24 cellular contexts compared by ENCODE assay signal in genomic region chr7:42029405-42029804, GRCh38.
DNase-seq lines count a peak whose midpoint lies in the region; ATAC-seq, FAIRE-seq and TF ChIP-seq lines count a peak whose summit lies in the region.
"Had no signal": no experiment of that assay in that cellular context is flagged by ENCODE, and none has a peak within 500 bp of the region (broad histone marks: within the 10 kb centered on the region; RNA-seq: fewer than 3 reads in every experiment).

No MANE protein-coding gene starts in this region.

- H2AFZ ChIP-seq in H1 (ENCODE audit: low read length): no peak overlapping the region

- H3K14ac ChIP-seq in H1 (ENCODE audit: insufficient read length): no peak overlapping the region

- H2BK5ac ChIP-seq in H1 (ENCODE audit: low read depth, low read length): peak overlapping the region; percentile 4; the same call in 1 of the 2 replicates

- no peak for ATAC-seq in mucosa of descending colon

- no peaks in the 10 kb centered on the region for H3K79me2 ChIP-seq in H1 (ENCODE audit: control insufficient read depth in 1 of 2, insufficient read depth in 2 of 2, low read length in 2 of 2)

- no peak for TF ChIP-seq RAD21 in H1 (IDR thresholded peaks at IDR 0.05 in 1 of 2, conservative IDR thresholded peaks at IDR 0.05 in 1 of 2; ENCODE audit: low read depth in 2 of 2, low read length in 2 of 2)

- TF ChIP-seq CTCF in NB4 (IDR thresholded peaks at IDR 0.05; ENCODE audit: low read depth, low read length) (no peak), H1 (IDR thresholded peaks at IDR 0.05; ENCODE audit: control extremely low read depth in 1 of 3, insufficient read depth in 1 of 3, low read depth in 1 of 3, low read length in 3 of 3) (no peak), neural crest cell (conservative IDR thresholded peaks at IDR 0.05) (no peak), mucosa of descending colon (IDR thresholded peaks at IDR 0.05) (no peak), thyroid gland (IDR thresholded peaks at IDR 0.05) (no peak)

- 0 out of 2 replicates have a peak overlapping the region, but pooled peaks have one; percentile 53 for H2BK12ac ChIP-seq in H1 (ENCODE audit: low read depth, low read length)

- no peaks in the 10 kb centered on the region for H3K27me3 Mint-ChIP-seq in neural crest cell (ENCODE audit: low read depth)
- H3K27me3 Mint-ChIP-seq: CD4-positive, CD25-positive, alpha-beta regulatory T cell had no signal

- H2AK5ac ChIP-seq in H1 (ENCODE audit: low read depth, low read length): no peak overlapping the region; the same call in none of the 2 replicates

- H3K56ac ChIP-seq in H1 (replicated peaks; ENCODE audit: insufficient read length, low read depth, low read length): no peak overlapping the region

- H3K9ac ChIP-seq in BLaER1 (no peak overlapping the region), H1 (replicated peaks in 1 of 4; ENCODE audit: extremely low read depth in 1 of 4, low read depth in 3 of 4, low read length in 3 of 4) (no peak overlapping the region)

- H3K18ac ChIP-seq in H1 (ENCODE audit: extremely low read depth, low read length): no peak overlapping the region

- CTCF ChIA-PET in H1 (lab: Charles Lee; ENCODE audit: partially characterized antibody): interaction anchor here (0.6 to 1.8 kb wide), 6 partner anchors 15 to 672 kb away, joined by 3 to 4 read pairs (median 3); no protein-coding TSS in a partner anchor

- DNase-seq in NB4 (ENCODE audit: low read depth): peak; percentile 50
- DNase-seq in H1 (ENCODE audit: low read depth in 1 of 2, low spot score in 2 of 2): no peak
- DNase-seq in neural crest cell (ENCODE audit: low read depth, low spot score): no peak
- no peak for DNase-seq in DMS53 (lab: John Stamatoyannopoulos, UW)
- no peak for DNase-seq in mucosa of descending colon
- no peak for DNase-seq in thyroid gland
- DNase-seq: 8988T; ACHN; BE2C; CD4-positive, CD25-positive, alpha-beta regulatory T cell; DMS153; HCEC 1CT; Karpas-422; MV-4-11; NCI-H1417; NCI-H1694; NCI-H2081; NCI-H2227 treated with DMSO at 0.1 percent for 48 hours; NCI-H526 treated with DMSO at 0.1 percent for 48 hours; SIG-M5 had no signal

- H3K9me3 ChIP-seq in BLaER1 (no peaks in the 10 kb centered on the region), H1 (ENCODE audit: insufficient read depth in 2 of 2, low read depth in 1 of 2, low read length in 1 of 2) (no peaks in the 10 kb centered on the region), mucosa of descending colon (no peaks in the 10 kb centered on the region), thyroid gland (no peaks in the 10 kb centered on the region)
- H3K9me3 ChIP-seq: BE2C had no signal

- H3K4me1 ChIP-seq in BLaER1 (peaks cover 23% of the 10 kb centered on the region), H1 (replicated peaks in 1 of 4; ENCODE audit: control insufficient read depth in 3 of 4, insufficient read depth in 4 of 4, low read length in 3 of 4) (peaks cover 6 to 26% (median 14%) of the 10 kb centered on the region in 4 experiments; a peak in 6 of 7 replicates), mucosa of descending colon (ENCODE audit: low read depth) (no peaks in the 10 kb centered on the region), thyroid gland (peaks cover 7 to 11% of the 10 kb centered on the region in 2 donors)
- H3K4me1 ChIP-seq: BE2C had no signal

- H3K27me3 ChIP-seq in BLaER1 (no peaks in the 10 kb centered on the region), H1 (replicated peaks in 1 of 4; ENCODE audit: control insufficient read depth in 3 of 4, extremely low read depth in 1 of 4, insufficient read depth in 3 of 4, low read length in 3 of 4) (no peaks in the 10 kb centered on the region), thyroid gland (no peaks in the 10 kb centered on the region)
- H3K27me3 ChIP-seq: BE2C had no signal

- H2BK20ac ChIP-seq in H1 (ENCODE audit: low read length): no peak overlapping the region

- no peak overlapping the region for H3K23ac ChIP-seq in H1 (ENCODE audit: insufficient read length)

- WGBS in H1 (ENCODE audit: extremely low coverage in 1 of 2, insufficient coverage in 1 of 2, insufficient read length in 1 of 2, insufficient replicate concordance in 2 of 2, low coverage in 1 of 2, low lambda C conversion rate in 2 of 2, missing lambda C conversion rate in 1 of 2), 2 experiments: 64% methylated on average over 6 of the region's 6 CpGs; no CpG with 5 or more reads in 1 of the 2 experiments
- 83 to 87% methylated on average over 6 of the region's 6 CpGs for WGBS in thyroid gland, 2 donors

- H2BK120ac ChIP-seq in H1 (replicated peaks; ENCODE audit: low read depth, low read length): no peak overlapping the region

- H3K4ac ChIP-seq in H1 (replicated peaks; ENCODE audit: insufficient read length, low read depth, low read length): no peak overlapping the region

- TF ChIP-seq POLR2A in NB4 (IDR thresholded peaks at IDR 0.05; ENCODE audit: extremely low read depth, insufficient read length): no peak
- no peak for TF ChIP-seq POLR2A in H1 (IDR thresholded peaks at IDR 0.05; ENCODE audit: control extremely low read depth in 1 of 2, low read depth in 2 of 2, low read length in 2 of 2)
- TF ChIP-seq POLR2A in thyroid gland (IDR thresholded peaks at IDR 0.05): no peak

- H4K91ac ChIP-seq in H1 (replicated peaks; ENCODE audit: insufficient read length, low read length): no peak overlapping the region

- H3K27ac ChIP-seq in BLaER1 (no peak overlapping the region), H1 (ENCODE audit: low read depth, low read length) (no peak overlapping the region), thyroid gland (no peak overlapping the region)
- H3K27ac ChIP-seq: HL-60, SK-N-MC had no signal

- no peaks in the 10 kb centered on the region for H3K9me3 Mint-ChIP-seq in neural crest cell
- H3K9me3 Mint-ChIP-seq: CD4-positive, CD25-positive, alpha-beta regulatory T cell had no signal

- POLR2A ChIA-PET in H1 (lab: Charles Lee; ENCODE audit: partially characterized antibody): no interaction called here

- H2BK15ac ChIP-seq in H1 (ENCODE audit: low read length): peak overlapping the region; percentile 34; the same call in 1 of the 2 replicates

- peak overlapping the region; percentile 21 for H3K4me3 Mint-ChIP-seq in neural crest cell
- H3K4me3 Mint-ChIP-seq: CD4-positive, CD25-positive, alpha-beta regulatory T cell had no signal

- H3K79me1 ChIP-seq in H1 (ENCODE audit: low read depth, low read length): no peaks in the 10 kb centered on the region

- no peaks in the 10 kb centered on the region for H3K23me2 ChIP-seq in H1 (ENCODE audit: low read depth, low read length)

- H4K8ac ChIP-seq in H1 (ENCODE audit: extremely low read depth, insufficient read depth, low read length): no peak overlapping the region

- peak overlapping the region; percentile 85 for H3K27ac Mint-ChIP-seq in neural crest cell (ENCODE audit: unreplicated experiment)
- H3K27ac Mint-ChIP-seq: CD4-positive, CD25-positive, alpha-beta regulatory T cell had no signal

- H3K36me3 ChIP-seq in BLaER1 (peaks cover 23% of the 10 kb centered on the region), H1 (ENCODE audit: control insufficient read depth in 2 of 4, insufficient read depth in 4 of 4, low read length in 3 of 4) (peaks cover 0 to 12% (median 3%) of the 10 kb centered on the region in 4 experiments; a peak in 5 of 8 replicates), mucosa of descending colon (ENCODE audit: low read depth) (no peaks in the 10 kb centered on the region), thyroid gland (no peaks in the 10 kb centered on the region)
- H3K36me3 ChIP-seq: BE2C had no signal

- H3K4me2 ChIP-seq in BLaER1: peak overlapping the region; percentile 34
- no peak overlapping the region; a peak in 1 of 4 replicates for H3K4me2 ChIP-seq in H1 (ENCODE audit: insufficient read depth in 1 of 2, low read depth in 2 of 2, low read length in 2 of 2)

- TF ChIP-seq EP300 in H1 (IDR thresholded peaks at IDR 0.05; ENCODE audit: borderline replicate concordance in 1 of 2, low read depth in 2 of 2, low read length in 2 of 2): no peak

- intact Hi-C loops in mucosa of descending colon (cut with DNase I, micrococcal nuclease) (no loop called here), thyroid gland (cut with DNase I) (no loop called here)

- peaks cover 57% of the 10 kb centered on the region for H3K4me1 Mint-ChIP-seq in neural crest cell
- H3K4me1 Mint-ChIP-seq: CD4-positive, CD25-positive, alpha-beta regulatory T cell had no signal

- no peak overlapping the region for H3K4me3 ChIP-seq in BLaER1
- H3K4me3 ChIP-seq in NB4 (ENCODE audit: low read depth, low read length): no peak overlapping the region
- no peak overlapping the region for H3K4me3 ChIP-seq in H1 (ENCODE audit: extremely low read depth in 1 of 4, insufficient read depth in 2 of 4, low read depth in 3 of 4, low read length in 4 of 4)
- H3K4me3 ChIP-seq in mucosa of descending colon: no peak overlapping the region
- H3K4me3 ChIP-seq in thyroid gland (replicated peaks in 1 of 3): no peak overlapping the region
- H3K4me3 ChIP-seq: SK-N-MC had no signal

- no peak overlapping the region for H4K5ac ChIP-seq in H1 (ENCODE audit: insufficient read length, low read depth, low read length)

- H3K36me3 Mint-ChIP-seq in neural crest cell (ENCODE audit: low read depth): peaks cover 37% of the 10 kb centered on the region
- H3K36me3 Mint-ChIP-seq: CD4-positive, CD25-positive, alpha-beta regulatory T cell had no signal

- FAIRE-seq in H1 (lab: Jason Lieb, UNC): no peak
- FAIRE-seq: GM18507 had no signal

- H4K20me1 ChIP-seq in BLaER1 (no peaks in the 10 kb centered on the region), H1 (replicated peaks in 1 of 2; ENCODE audit: control insufficient read depth in 1 of 2, insufficient read depth in 2 of 2, low read length in 2 of 2) (no peaks in the 10 kb centered on the region)

TF ChIP-seq in H1, 55 proteins besides CTCF, POLR2A, EP300 and RAD21 (continues in another document):
- TF ChIP-seq KDM1A (IDR thresholded peaks at IDR 0.05; ENCODE audit: borderline replicate concordance, low read length): no peak
- TF ChIP-seq, protein P1, sequence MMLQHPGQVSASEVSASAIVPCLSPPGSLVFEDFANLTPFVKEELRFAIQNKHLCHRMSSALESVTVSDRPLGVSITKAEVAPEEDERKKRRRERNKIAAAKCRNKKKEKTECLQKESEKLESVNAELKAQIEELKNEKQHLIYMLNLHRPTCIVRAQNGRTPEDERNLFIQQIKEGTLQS (IDR thresholded peaks at IDR 0.05; ENCODE audit: insufficient read depth, low read depth, low read length): no peak
- no peak for TF ChIP-seq RFX5 (IDR thresholded peaks at IDR 0.05; ENCODE audit: borderline replicate concordance, low read depth, low read length)
- no peak for TF ChIP-seq CBX8 (IDR thresholded peaks at IDR 0.05; ENCODE audit: borderline replicate concordance, low read depth, low read length)
- TF ChIP-seq YY1 (IDR thresholded peaks at IDR 0.05; ENCODE audit: low read depth, low read length): no peak
- TF ChIP-seq ASH2L (IDR thresholded peaks at IDR 0.05; ENCODE audit: low read length): no peak
- TF ChIP-seq GABPA (IDR thresholded peaks at IDR 0.05; ENCODE audit: borderline replicate concordance, insufficient read depth, low read length): no peak
- no peak for TF ChIP-seq CBX5 (IDR thresholded peaks at IDR 0.05; ENCODE audit: low read depth, low read length)
- no peak for TF ChIP-seq BRCA1 (IDR thresholded peaks at IDR 0.05; ENCODE audit: low read depth, low read length)
- no peak for TF ChIP-seq SAP30 (IDR thresholded peaks at IDR 0.05; ENCODE audit: insufficient read depth, insufficient replicate concordance, low read length)
- no peak for TF ChIP-seq KDM5A (IDR thresholded peaks at IDR 0.05; ENCODE audit: low read length)
